Comparison of ENCODE assay signal across 24 cellular contexts in genomic region chr10:104234934-104235333, GRCh38. TPM values are rescaled to one million over a fixed set of nuclear protein-coding genes. Genes with fewer than 3 reads are reported as not detected.
"Had no signal": no experiment of that assay in that cellular context is flagged by ENCODE, and none has a peak within 500 bp of the region (broad histone marks: within the 10 kb centered on the region; RNA-seq: fewer than 3 reads in every experiment).

No MANE protein-coding gene starts in this region.

- FAIRE-seq: HTR-8/SVneo, RCC 7860 had no signal

- H3K9me3 ChIP-seq: SJSA1 had no signal

- H3K36me3 ChIP-seq: SJSA1 had no signal

- H3K4me1 ChIP-seq: SJSA1 had no signal

- H3K27ac ChIP-seq: HL-60, SJSA1, SK-N-MC had no signal

- H3K4me3 ChIP-seq: SJSA1, SK-N-MC had no signal

- DNase-seq: KBM-7, MV-4-11, NCI-H1092, NCI-H1105 treated with DMSO at 0.1 percent for 48 hours, NCI-H1417 treated with DMSO at 0.1 percent for 48 hours, NCI-H146, NCI-H1694 treated with DMSO at 0.1 percent for 48 hours, NCI-H1930, NCI-H2081, NCI-H2107, NCI-H2227 treated with DMSO at 0.1 percent for 48 hours, NCI-H524, NCI-H526 treated with DMSO at 0.1 percent for 48 hours, NCI-H748 treated with DMSO at 0.1 percent for 48 hours, Right ventricle myocardium superior, RPMI8226, SIG-M5 had no signal

RNA-seq across cellular contexts. Expression of gene CFAP43, which starts 2.8 kb away (rescaled TPM):
- total RNA-seq: Right ventricle myocardium superior; T-helper 1 cell treated with Interleukin-12 subunit alpha and Interleukin-12 subunit beta and Interleukin-4 antibody, amounts not matched to agents 30 ng/mL and 1 ng/mL, for 36 hours had no signal
- polyA plus RNA-seq: IgD-negative memory B cell had no signal
